ENCODE assay signal across 26 cellular contexts in the genomic region with DNA sequence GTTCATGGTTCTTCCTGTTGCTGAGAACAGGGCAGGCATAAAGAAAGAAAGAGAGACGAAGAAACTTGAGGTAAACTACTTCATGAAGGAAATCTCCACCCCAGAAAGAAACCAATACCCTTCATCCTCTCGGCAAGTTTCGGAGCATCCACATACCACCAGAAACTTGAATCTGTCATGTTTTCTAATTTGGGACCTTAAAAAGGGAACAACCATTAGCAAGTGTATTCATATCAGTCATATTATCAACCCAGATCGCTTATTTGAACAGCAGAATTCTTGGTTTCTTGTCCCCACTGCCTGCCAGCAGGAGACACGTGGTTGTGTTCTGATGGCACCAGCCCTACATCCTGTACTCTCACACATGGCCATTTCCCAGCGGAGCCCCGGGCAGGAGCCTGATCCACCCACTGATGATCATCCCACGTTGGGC. TPM values are rescaled to one million over a fixed set of nuclear protein-coding genes. Genes with fewer than 3 reads are reported as not detected.
DNase-seq lines count a peak whose midpoint lies in the region; ATAC-seq and TF ChIP-seq lines count a peak whose summit lies in the region.
"Had no signal": no experiment of that assay in that cellular context is flagged by ENCODE, and none has a peak within 500 bp of the region (broad histone marks: within the 10 kb centered on the region; RNA-seq: fewer than 3 reads in every experiment).

No MANE protein-coding gene starts in this region.

- 72 to 82% (median 76%) methylated on average over 8 of the region's 8 CpGs for WGBS in heart left ventricle, 4 donors

- H3K36me3 Mint-ChIP-seq in stimulated activated memory B cell treated with anti-CD40 and anti-IgM and Interleukin-4, amounts not matched to agents 10 μg/mL and 1 μg/mL and 100 μg/mL, for 72 hours = no peaks in the 10 kb centered on the region
- H3K36me3 Mint-ChIP-seq: activated naive CD8-positive, alpha-beta T cell had no signal

- ATAC-seq in heart left ventricle = no peak
- ATAC-seq in GM21717 (IDR thresholded peaks at IDR 0.05; ENCODE audit: unreplicated experiment) = peak; percentile 67
- ATAC-seq in HG03571 (IDR thresholded peaks at IDR 0.05; ENCODE audit: unreplicated experiment) = peak; percentile 68
- ATAC-seq in stimulated activated memory B cell treated with anti-CD40 and anti-IgM and Interleukin-4, amounts not matched to agents 10 μg/mL and 1 μg/mL and 100 μg/mL, for 72 hours = peak; percentile 52
- no peak for ATAC-seq in SK-N-SH treated with all-trans-retinoic acid at 6 μM for 48 hours
- ATAC-seq: activated CD8-positive, alpha-beta T cell treated with anti-CD3 and anti-CD28 coated beads, Interleukin-2, amount 10 ng/mL, durations not matched to agents 7 days and 5 days; activated T-cell treated with anti-CD3 and anti-CD28 coated beads, Interleukin-2, amount 50 U/mL, for 72 hours; right cardiac atrium; stimulated activated naive CD8-positive, alpha-beta T cell treated with anti-CD3 and anti-CD28 coated beads, Interleukin-15, Interleukin-2, amounts not matched to agents 100 U/mL and 50 U/mL, for 24 hours had no signal

- DNase-seq in cardiac septum (ENCODE audit: low spot score) (peak; percentile 1), heart left ventricle (no peak)
- no peak for DNase-seq in activated CD8-positive, alpha-beta memory T cell treated with anti-CD3 and anti-CD28 coated beads for 24 hours
- no peak for DNase-seq in activated CD4-positive, alpha-beta T cell treated with anti-CD3 and anti-CD28 coated beads for 1 hour
- DNase-seq: 8988T; activated B cell treated with CpG ODN at 0.5 μM for 24 hours; activated CD8-positive, alpha-beta T cell treated with anti-CD3 and anti-CD28 coated beads, Interleukin-2, amount 10 ng/mL, durations not matched to agents 7 days and 5 days; activated T-cell treated with anti-CD3 and anti-CD28 coated beads, Interleukin-2, amount 50 U/mL, for 72 hours; Calu3; GM23248; NCI-H1417 treated with DMSO at 0.1 percent for 48 hours; NCI-H526 treated with DMSO at 0.1 percent for 48 hours; occipital lobe; right cardiac atrium; SHP77 treated with DMSO at 0.1 percent for 48 hours; stimulated activated naive CD8-positive, alpha-beta T cell treated with anti-CD3 and anti-CD28 coated beads, Interleukin-15, Interleukin-2, amounts not matched to agents 100 U/mL and 50 U/mL, for 24 hours; trophoblast cell had no signal

- H3K27me3 ChIP-seq in heart left ventricle = peaks cover 0 to 6% (median 0%) of the 10 kb centered on the region in 9 donors
- H3K27me3 ChIP-seq: BLaER1 had no signal

- H3K9me3 Mint-ChIP-seq in stimulated activated memory B cell treated with anti-CD40 and anti-IgM and Interleukin-4, amounts not matched to agents 10 μg/mL and 1 μg/mL and 100 μg/mL, for 72 hours = no peaks in the 10 kb centered on the region
- H3K9me3 Mint-ChIP-seq: activated B cell treated with CpG ODN at 0.5 μM for 24 hours; activated T-cell treated with anti-CD3 and anti-CD28 coated beads, Interleukin-2, amount 50 U/mL, for 72 hours; dendritic cell treated with granulocyte-macrophage colony-stimulating factor and Interleukin-4, amounts not matched to agents 40 ng/mL and 50 ng/mL, for 4 days; T-helper 1 cell treated with Interleukin-12 subunit alpha and Interleukin-12 subunit beta and Interleukin-4 antibody, amounts not matched to agents 30 μg/mL and 1 μg/mL, for 36 hours had no signal

- no peaks in the 10 kb centered on the region for H3K9me3 ChIP-seq in heart left ventricle
- H3K9me3 ChIP-seq: BLaER1 had no signal

- TF ChIP-seq POLR2A in heart left ventricle (IDR thresholded peaks at IDR 0.05) = no peak

- H3K4me1 Mint-ChIP-seq in stimulated activated memory B cell treated with anti-CD40 and anti-IgM and Interleukin-4, amounts not matched to agents 10 μg/mL and 1 μg/mL and 100 μg/mL, for 72 hours = no peaks in the 10 kb centered on the region
- H3K4me1 Mint-ChIP-seq: activated B cell treated with CpG ODN at 0.5 μM for 24 hours had no signal

- no peak overlapping the region for H3K27ac ChIP-seq in heart left ventricle
- H3K27ac ChIP-seq: BLaER1, epithelial cell of prostate, GM23248 had no signal

- TF ChIP-seq CTCF in heart left ventricle (IDR thresholded peaks at IDR 0.05) = no peak

- H3K4me1 ChIP-seq in heart left ventricle = no peaks in the 10 kb centered on the region
- H3K4me1 ChIP-seq: BLaER1 had no signal

- H3K4me3 Mint-ChIP-seq in stimulated activated memory B cell treated with anti-CD40 and anti-IgM and Interleukin-4, amounts not matched to agents 10 μg/mL and 1 μg/mL and 100 μg/mL, for 72 hours = no peak overlapping the region
- H3K4me3 Mint-ChIP-seq: activated B cell treated with CpG ODN at 0.5 μM for 24 hours; activated CD8-positive, alpha-beta T cell treated with anti-CD3 and anti-CD28 coated beads, Interleukin-2, amount 10 ng/mL, durations not matched to agents 7 days and 5 days; activated naive CD8-positive, alpha-beta T cell; activated T-cell treated with anti-CD3 and anti-CD28 coated beads, Interleukin-2, amount 50 U/mL, for 72 hours; dendritic cell treated with granulocyte-macrophage colony-stimulating factor and Interleukin-4, amounts not matched to agents 40 ng/mL and 50 ng/mL, for 4 days; T-helper 1 cell treated with Interleukin-12 subunit alpha and Interleukin-12 subunit beta and Interleukin-4 antibody, amounts not matched to agents 30 μg/mL and 1 μg/mL, for 36 hours had no signal

- intact Hi-C loops in cardiac septum (cut with DNase I) (no loop called here), heart left ventricle (cut with DNase I) (no loop called here)

- H3K27me3 Mint-ChIP-seq in stimulated activated memory B cell treated with anti-CD40 and anti-IgM and Interleukin-4, amounts not matched to agents 10 μg/mL and 1 μg/mL and 100 μg/mL, for 72 hours = peaks cover 19% of the 10 kb centered on the region
- H3K27me3 Mint-ChIP-seq: activated naive CD8-positive, alpha-beta T cell; dendritic cell treated with granulocyte-macrophage colony-stimulating factor and Interleukin-4, amounts not matched to agents 40 ng/mL and 50 ng/mL, for 4 days had no signal

- H3K4me3 ChIP-seq in heart left ventricle = no peak overlapping the region
- H3K4me3 ChIP-seq: BLaER1, GM23248 had no signal

- no peaks in the 10 kb centered on the region for H3K36me3 ChIP-seq in heart left ventricle
- H3K36me3 ChIP-seq: BLaER1 had no signal

- H3K27ac Mint-ChIP-seq in stimulated activated memory B cell treated with anti-CD40 and anti-IgM and Interleukin-4, amounts not matched to agents 10 μg/mL and 1 μg/mL and 100 μg/mL, for 72 hours = no peak overlapping the region
- H3K27ac Mint-ChIP-seq: activated B cell treated with CpG ODN at 0.5 μM for 24 hours; activated CD8-positive, alpha-beta T cell treated with anti-CD3 and anti-CD28 coated beads, Interleukin-2, amount 10 ng/mL, durations not matched to agents 7 days and 5 days; activated naive CD8-positive, alpha-beta T cell; activated T-cell treated with anti-CD3 and anti-CD28 coated beads, Interleukin-2, amount 50 U/mL, for 72 hours; dendritic cell treated with granulocyte-macrophage colony-stimulating factor and Interleukin-4, amounts not matched to agents 40 ng/mL and 50 ng/mL, for 4 days; T-helper 1 cell treated with Interleukin-12 subunit alpha and Interleukin-12 subunit beta and Interleukin-4 antibody, amounts not matched to agents 30 μg/mL and 1 μg/mL, for 36 hours had no signal

TF ChIP-seq in SK-N-SH treated with all-trans-retinoic acid at 6 μM for 48 hours, 23 proteins besides CTCF, POLR2A, EP300 and RAD21 (continues in another document):
- TF ChIP-seq ZNF565 (CRISPR knock-in tag; conservative IDR thresholded peaks at IDR 0.05; ENCODE audit: low read depth) (no peak), ZNF8 (CRISPR knock-in tag; IDR thresholded peaks at IDR 0.05) (no peak), ZC3H10 (CRISPR knock-in tag; IDR thresholded peaks at IDR 0.05) (no peak), ZNF70 (CRISPR knock-in tag; IDR thresholded peaks at IDR 0.05) (no peak), ESRRG (CRISPR knock-in tag; IDR thresholded peaks at IDR 0.05) (no peak), ARNTL (CRISPR knock-in tag; IDR thresholded peaks at IDR 0.05; ENCODE audit: borderline replicate concordance, low read depth) (no peak), RARB (CRISPR knock-in tag; IDR thresholded peaks at IDR 0.05) (no peak), GLIS3 (CRISPR knock-in tag; IDR thresholded peaks at IDR 0.05) (no peak), CSDC2 (CRISPR knock-in tag; IDR thresholded peaks at IDR 0.05) (no peak), OSR1 (CRISPR knock-in tag; IDR thresholded peaks at IDR 0.05) (no peak), ZFP3 (CRISPR knock-in tag; IDR thresholded peaks at IDR 0.05) (no peak)
- TF ChIP-seq, protein P1, sequence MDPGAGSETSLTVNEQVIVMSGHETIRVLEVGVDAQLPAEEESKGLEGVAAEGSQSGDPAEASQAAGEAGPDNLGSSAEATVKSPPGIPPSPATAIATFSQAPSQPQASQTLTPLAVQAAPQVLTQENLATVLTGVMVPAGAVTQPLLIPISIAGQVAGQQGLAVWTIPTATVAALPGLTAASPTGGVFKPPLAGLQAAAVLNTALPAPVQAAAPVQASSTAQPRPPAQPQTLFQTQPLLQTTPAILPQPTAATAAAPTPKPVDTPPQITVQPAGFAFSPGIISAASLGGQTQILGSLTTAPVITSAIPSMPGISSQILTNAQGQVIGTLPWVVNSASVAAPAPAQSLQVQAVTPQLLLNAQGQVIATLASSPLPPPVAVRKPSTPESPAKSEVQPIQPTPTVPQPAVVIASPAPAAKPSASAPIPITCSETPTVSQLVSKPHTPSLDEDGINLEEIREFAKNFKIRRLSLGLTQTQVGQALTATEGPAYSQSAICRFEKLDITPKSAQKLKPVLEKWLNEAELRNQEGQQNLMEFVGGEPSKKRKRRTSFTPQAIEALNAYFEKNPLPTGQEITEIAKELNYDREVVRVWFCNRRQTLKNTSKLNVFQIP (CRISPR knock-in tag; IDR thresholded peaks at IDR 0.05; ENCODE audit: borderline replicate concordance, low read depth) = no peak
- TF ChIP-seq, protein P2, sequence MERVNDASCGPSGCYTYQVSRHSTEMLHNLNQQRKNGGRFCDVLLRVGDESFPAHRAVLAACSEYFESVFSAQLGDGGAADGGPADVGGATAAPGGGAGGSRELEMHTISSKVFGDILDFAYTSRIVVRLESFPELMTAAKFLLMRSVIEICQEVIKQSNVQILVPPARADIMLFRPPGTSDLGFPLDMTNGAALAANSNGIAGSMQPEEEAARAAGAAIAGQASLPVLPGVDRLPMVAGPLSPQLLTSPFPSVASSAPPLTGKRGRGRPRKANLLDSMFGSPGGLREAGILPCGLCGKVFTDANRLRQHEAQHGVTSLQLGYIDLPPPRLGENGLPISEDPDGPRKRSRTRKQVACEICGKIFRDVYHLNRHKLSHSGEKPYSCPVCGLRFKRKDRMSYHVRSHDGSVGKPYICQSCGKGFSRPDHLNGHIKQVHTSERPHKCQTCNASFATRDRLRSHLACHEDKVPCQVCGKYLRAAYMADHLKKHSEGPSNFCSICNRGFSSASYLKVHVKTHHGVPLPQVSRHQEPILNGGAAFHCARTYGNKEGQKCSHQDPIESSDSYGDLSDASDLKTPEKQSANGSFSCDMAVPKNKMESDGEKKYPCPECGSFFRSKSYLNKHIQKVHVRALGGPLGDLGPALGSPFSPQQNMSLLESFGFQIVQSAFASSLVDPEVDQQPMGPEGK (CRISPR knock-in tag; IDR thresholded peaks at IDR 0.05; ENCODE audit: borderline replicate concordance) = no peak

RNA-seq across cellular contexts. Expression of gene FZD7, which starts 53.2 kb away (rescaled TPM):
- 34.7 TPM for total RNA-seq in cardiac septum
- 10 to 100 TPM; 11.3 to 42.0 (median 25.5) TPM for total RNA-seq in heart left ventricle
- 1 to 10 TPM; 1.7 to 8.8 TPM for polyA plus RNA-seq in heart left ventricle

Comparison
In these comparisons a context has a peak if more than half of its experiments do, and no peak if none do; other contexts are left out.
1. ATAC-seq: peak in GM21717 (single experiment), HG03571 (single experiment) and stimulated activated memory B cell treated with anti-CD40 and anti-IgM and Interleukin-4, amounts not matched to agents 10 μg/mL and 1 μg/mL and 100 μg/mL, for 72 hours (single experiment); none in heart left ventricle (0 of 4) and SK-N-SH treated with all-trans-retinoic acid at 6 μM for 48 hours (single experiment).